In genomic region chr17:29748400-29748799, GRCh38 we compare ENCODE assay signal across 22 cellular contexts.
A peak's percentile ranks its signal among the peaks of the same experiment; 100 is the strongest.
DNase-seq lines count a peak whose midpoint lies in the region; ATAC-seq and TF ChIP-seq lines count a peak whose summit lies in the region.
"Had no signal": no experiment of that assay in that cellular context is flagged by ENCODE, and none has a peak within 500 bp of the region (broad histone marks: within the 10 kb centered on the region; RNA-seq: fewer than 3 reads in every experiment).

No MANE protein-coding gene starts in this region.

- no peak for ATAC-seq in gastrocnemius medialis
- no peak for ATAC-seq in activated CD8-positive, alpha-beta T cell treated with anti-CD3 and anti-CD28 coated beads, Interleukin-2, amount 10 ng/mL, durations not matched to agents 7 days and 5 days
- ATAC-seq: HepG2, Panc1 had no signal

- H3K9me3 ChIP-seq in Karpas-422 (ENCODE audit: low read length) (no peaks in the 10 kb centered on the region), gastrocnemius medialis (no peaks in the 10 kb centered on the region)
- H3K9me3 ChIP-seq: BE2C had no signal

- no peak overlapping the region for H2AFZ ChIP-seq in Karpas-422 (ENCODE audit: low read length)

- intact Hi-C loops in gastrocnemius medialis (cut with DNase I; ENCODE audit: low total_unique reads), result no loop called here

- H3K4me3 Mint-ChIP-seq in activated naive CD8-positive, alpha-beta T cell, result no peak overlapping the region
- no peak overlapping the region for H3K4me3 Mint-ChIP-seq in activated naive CD8-positive, alpha-beta T cell treated with anti-CD3 and anti-CD28 coated beads for 36 hours
- H3K4me3 Mint-ChIP-seq in glutamatergic neuron (ENCODE audit: unreplicated experiment), result peak overlapping the region; percentile 53
- H3K4me3 Mint-ChIP-seq in activated CD8-positive, alpha-beta T cell treated with anti-CD3 and anti-CD28 coated beads, Interleukin-2, amount 10 ng/mL, durations not matched to agents 7 days and 5 days, result no peak overlapping the region
- H3K4me3 Mint-ChIP-seq: H9 had no signal

- peaks cover 71% of the 10 kb centered on the region for H3K4me1 Mint-ChIP-seq in activated naive CD8-positive, alpha-beta T cell (ENCODE audit: low read depth)
- H3K4me1 Mint-ChIP-seq in activated naive CD8-positive, alpha-beta T cell treated with anti-CD3 and anti-CD28 coated beads for 36 hours, result peaks cover 53% of the 10 kb centered on the region
- H3K4me1 Mint-ChIP-seq in glutamatergic neuron (ENCODE audit: low read depth, unreplicated experiment), result peaks cover 31% of the 10 kb centered on the region
- peaks cover 34% of the 10 kb centered on the region for H3K4me1 Mint-ChIP-seq in activated CD8-positive, alpha-beta T cell treated with anti-CD3 and anti-CD28 coated beads, Interleukin-2, amount 10 ng/mL, durations not matched to agents 7 days and 5 days (ENCODE audit: low read depth)

- no peaks in the 10 kb centered on the region for H3K27me3 Mint-ChIP-seq in activated naive CD8-positive, alpha-beta T cell
- no peaks in the 10 kb centered on the region for H3K27me3 Mint-ChIP-seq in activated naive CD8-positive, alpha-beta T cell treated with anti-CD3 and anti-CD28 coated beads for 36 hours
- peaks cover 3% of the 10 kb centered on the region for H3K27me3 Mint-ChIP-seq in glutamatergic neuron (ENCODE audit: unreplicated experiment)
- no peaks in the 10 kb centered on the region for H3K27me3 Mint-ChIP-seq in activated CD8-positive, alpha-beta T cell treated with anti-CD3 and anti-CD28 coated beads, Interleukin-2, amount 10 ng/mL, durations not matched to agents 7 days and 5 days (ENCODE audit: low read depth)
- H3K27me3 Mint-ChIP-seq: CD4-positive, alpha-beta memory T cell had no signal

- H3K4me2 ChIP-seq in Karpas-422 (ENCODE audit: low read depth, low read length, poor library complexity, severe bottlenecking), result no peak overlapping the region

- H3K9me3 Mint-ChIP-seq in activated naive CD8-positive, alpha-beta T cell (ENCODE audit: low read depth), result no peaks in the 10 kb centered on the region
- no peaks in the 10 kb centered on the region for H3K9me3 Mint-ChIP-seq in activated naive CD8-positive, alpha-beta T cell treated with anti-CD3 and anti-CD28 coated beads for 36 hours
- H3K9me3 Mint-ChIP-seq in glutamatergic neuron (ENCODE audit: unreplicated experiment), result peaks cover 3% of the 10 kb centered on the region
- H3K9me3 Mint-ChIP-seq in activated CD8-positive, alpha-beta T cell treated with anti-CD3 and anti-CD28 coated beads, Interleukin-2, amount 10 ng/mL, durations not matched to agents 7 days and 5 days (ENCODE audit: insufficient read depth), result no peaks in the 10 kb centered on the region
- H3K9me3 Mint-ChIP-seq: CD4-positive, alpha-beta memory T cell; H9 had no signal

- peaks cover 88% of the 10 kb centered on the region for H3K79me2 ChIP-seq in Karpas-422 (ENCODE audit: low read length)

- no peak for DNase-seq in activated naive CD8-positive, alpha-beta T cell treated with anti-CD3 and anti-CD28 coated beads for 36 hours
- DNase-seq in Karpas-422 (no peak), glutamatergic neuron (no peak), gastrocnemius medialis (no peak), ecto neural progenitor cell (ENCODE audit: low spot score) (no peak), NCI-H1092 treated with DMSO at 0.1 percent for 48 hours (lab: John Stamatoyannopoulos, UW) (no peak)
- DNase-seq in activated CD8-positive, alpha-beta T cell treated with anti-CD3 and anti-CD28 coated beads, Interleukin-2, amount 10 ng/mL, durations not matched to agents 7 days and 5 days, result no peak
- DNase-seq: BE2C; CD4-positive, alpha-beta memory T cell; DMS153; GF-D8; H9; KG1; MV-4-11; NCI-H1417; NCI-H187; NCI-H2107; NCI-H2227 treated with DMSO at 0.1 percent for 48 hours; NCI-H510A treated with DMSO at 0.1 percent for 48 hours had no signal

- CTCF ChIA-PET in activated CD8-positive, alpha-beta T cell treated with anti-CD3 and anti-CD28 coated beads, Interleukin-2, amount 10 ng/mL, durations not matched to agents 7 days and 5 days (lab: Charles Lee), result interaction anchor here (0.9 to 2.4 kb wide), 3 partner anchors 9 to 31 kb away, joined by 3 to 7 read pairs (median 3); no protein-coding TSS in a partner anchor

- H3K4me1 ChIP-seq in Karpas-422 (ENCODE audit: low read length) (peaks cover 42% of the 10 kb centered on the region), gastrocnemius medialis (peaks cover 65 to 69% of the 10 kb centered on the region in 2 donors)

- in situ Hi-C loops in gastrocnemius medialis (cut with MboI; ENCODE audit: low sequenced_read_pairs in 4 of 4), result no loop called here

- no peak overlapping the region for H3K9ac ChIP-seq in Karpas-422 (ENCODE audit: low read length)

- POLR2A ChIA-PET in activated CD8-positive, alpha-beta T cell treated with anti-CD3 and anti-CD28 coated beads, Interleukin-2, amount 10 ng/mL, durations not matched to agents 7 days and 5 days (lab: Charles Lee), result no interaction called here

- H3K27me3 ChIP-seq in Karpas-422 (ENCODE audit: low read length), result no peaks in the 10 kb centered on the region
- no peaks in the 10 kb centered on the region for H3K27me3 ChIP-seq in gastrocnemius medialis
- H3K27me3 ChIP-seq: BE2C had no signal

- H3K4me3 ChIP-seq in Karpas-422 (ENCODE audit: low read length), result no peak overlapping the region
- no peak overlapping the region for H3K4me3 ChIP-seq in gastrocnemius medialis

- H3K27ac ChIP-seq in Karpas-422 (ENCODE audit: low read length) (peak overlapping the region; percentile 27; the same call in 1 of the 2 replicates), gastrocnemius medialis (peak overlapping the region; percentile 91 to 97 (median 94))

- peak overlapping the region; percentile 69 for H3K27ac Mint-ChIP-seq in activated naive CD8-positive, alpha-beta T cell
- H3K27ac Mint-ChIP-seq in activated naive CD8-positive, alpha-beta T cell treated with anti-CD3 and anti-CD28 coated beads for 36 hours, result no peak overlapping the region
- peak overlapping the region; percentile 89 for H3K27ac Mint-ChIP-seq in glutamatergic neuron (ENCODE audit: unreplicated experiment)
- no peak overlapping the region for H3K27ac Mint-ChIP-seq in activated CD8-positive, alpha-beta T cell treated with anti-CD3 and anti-CD28 coated beads, Interleukin-2, amount 10 ng/mL, durations not matched to agents 7 days and 5 days
- H3K27ac Mint-ChIP-seq: H9 had no signal

- H4K20me1 ChIP-seq in Karpas-422 (ENCODE audit: insufficient read depth, low read depth, low read length), result no peaks in the 10 kb centered on the region

- no peaks in the 10 kb centered on the region for H3K9me2 ChIP-seq in Karpas-422 (replicated peaks; ENCODE audit: insufficient read depth, low read length)

- H3K36me3 ChIP-seq in Karpas-422 (ENCODE audit: insufficient read depth, low read length) (no peaks in the 10 kb centered on the region; the same call in 1 of the 2 replicates), gastrocnemius medialis (peaks cover 0 to 5% of the 10 kb centered on the region in 2 donors)
- H3K36me3 ChIP-seq: BE2C had no signal

- TF ChIP-seq CTCF in glutamatergic neuron (IDR thresholded peaks at IDR 0.05; ENCODE audit: partially characterized antibody, unreplicated experiment) (no peak), gastrocnemius medialis (IDR thresholded peaks at IDR 0.05 in 4 of 5, conservative IDR thresholded peaks at IDR 0.05 in 1 of 5) (no peak)

- no peak for TF ChIP-seq POLR2A in gastrocnemius medialis (IDR thresholded peaks at IDR 0.05)

- peaks cover 6% of the 10 kb centered on the region for H3K36me3 Mint-ChIP-seq in activated naive CD8-positive, alpha-beta T cell
- peaks cover 24% of the 10 kb centered on the region for H3K36me3 Mint-ChIP-seq in activated naive CD8-positive, alpha-beta T cell treated with anti-CD3 and anti-CD28 coated beads for 36 hours
- no peaks in the 10 kb centered on the region for H3K36me3 Mint-ChIP-seq in glutamatergic neuron (ENCODE audit: unreplicated experiment)
- H3K36me3 Mint-ChIP-seq in activated CD8-positive, alpha-beta T cell treated with anti-CD3 and anti-CD28 coated beads, Interleukin-2, amount 10 ng/mL, durations not matched to agents 7 days and 5 days (ENCODE audit: low read depth), result peaks cover 21% of the 10 kb centered on the region

Comparison
In these comparisons a context has a peak if more than half of its experiments do, and no peak if none do; other contexts are left out.
1. H3K27ac Mint-ChIP-seq: peak in activated naive CD8-positive, alpha-beta T cell (single experiment) and glutamatergic neuron (single experiment); none in activated naive CD8-positive, alpha-beta T cell treated with anti-CD3 and anti-CD28 coated beads for 36 hours (single experiment) and activated CD8-positive, alpha-beta T cell treated with anti-CD3 and anti-CD28 coated beads, Interleukin-2, amount 10 ng/mL, durations not matched to agents 7 days and 5 days (single experiment).